8 cellular contexts compared by ENCODE assay signal in the genomic region with DNA sequence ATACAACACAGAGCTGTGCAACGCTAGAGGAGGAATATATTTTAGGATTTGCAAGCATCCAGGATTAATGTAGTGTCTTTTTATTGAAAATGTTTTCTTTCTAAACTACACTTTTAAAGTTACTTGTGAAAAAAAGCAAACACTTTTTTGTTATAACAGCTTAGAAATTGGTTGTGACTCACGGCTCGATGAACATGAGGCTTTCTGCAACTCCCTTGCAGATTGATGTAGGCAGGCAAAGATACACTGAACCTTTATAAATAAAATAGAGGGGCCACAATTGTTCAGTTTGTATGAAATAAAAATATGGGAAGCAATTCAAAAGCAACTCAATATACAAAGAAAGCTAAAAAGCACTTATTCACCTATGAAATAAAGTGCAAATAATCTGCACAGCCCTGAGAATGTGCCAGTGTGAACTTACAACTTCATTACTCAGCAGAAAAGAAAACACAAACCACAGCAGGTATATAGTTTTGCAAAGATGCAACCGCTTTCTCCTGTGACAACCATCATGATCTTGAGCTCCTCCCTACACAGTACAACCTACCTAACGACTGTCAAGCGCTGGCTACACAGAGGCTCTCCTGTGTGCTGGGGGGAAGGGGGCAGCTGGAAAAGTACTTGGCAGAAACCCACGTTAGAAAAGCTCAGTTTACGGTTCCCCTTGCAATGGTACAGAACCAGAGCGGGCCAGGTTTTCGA. TPM values are rescaled to one million over a fixed set of nuclear protein-coding genes. Genes with fewer than 3 reads are reported as not detected.
A peak's percentile ranks its signal among the peaks of the same experiment; 100 is the strongest.
DNase-seq lines count a peak whose midpoint lies in the region; ATAC-seq, FAIRE-seq and TF ChIP-seq lines count a peak whose summit lies in the region.

No MANE protein-coding gene starts in this region.

- TF ChIP-seq EP300 in GM12878 (IDR thresholded peaks at IDR 0.05; ENCODE audit: borderline replicate concordance in 1 of 2, control insufficient read depth in 1 of 2, low read depth in 2 of 2, low read length in 2 of 2), result no peak
- no peak for TF ChIP-seq EP300 in suprapubic skin (IDR thresholded peaks at IDR 0.05)

- H2AFZ ChIP-seq in GM12878 (ENCODE audit: control insufficient read depth, low read depth, low read length), result peak overlapping the region; percentile 92

- H3K4me1 ChIP-seq in GM12878 (ENCODE audit: control insufficient read depth, insufficient read depth, low read length), result peaks cover 8% of the 10 kb centered on the region
- H3K4me1 ChIP-seq in suprapubic skin, result peaks cover 27% of the 10 kb centered on the region

- no peaks in the 10 kb centered on the region for H3K27me3 ChIP-seq in GM12878 (replicated peaks in 1 of 2; ENCODE audit: control insufficient read depth in 2 of 2, insufficient read depth in 2 of 2, low read length in 1 of 2)
- no peaks in the 10 kb centered on the region for H3K27me3 ChIP-seq in suprapubic skin

- peaks cover 29% of the 10 kb centered on the region for H3K79me2 ChIP-seq in GM12878 (ENCODE audit: control insufficient read depth, insufficient read depth, low read length)

- no peak for FAIRE-seq in GM12878 (lab: Jason Lieb, UNC)

- H3K9me3 ChIP-seq in KOPT-K1 (ENCODE audit: insufficient read depth, low read length, poor library complexity, severe bottlenecking) (no peaks in the 10 kb centered on the region), GM12878 (replicated peaks; ENCODE audit: control insufficient read depth, insufficient read depth, low read length) (no peaks in the 10 kb centered on the region), suprapubic skin (no peaks in the 10 kb centered on the region)

- TF ChIP-seq POLR2A in GM12878 (IDR thresholded peaks at IDR 0.05; ENCODE audit: low read depth, low read length) (no peak), suprapubic skin (IDR thresholded peaks at IDR 0.05) (no peak)

- H4K20me1 ChIP-seq in GM12878 (ENCODE audit: control insufficient read depth, insufficient read depth), result peaks cover 4% of the 10 kb centered on the region

- BruUV-seq in GM12878 (replicated peaks; lab: Mats Ljungman, UMichigan), result no TSS peak

- DNase-seq in NCI-H2196 (lab: John Stamatoyannopoulos, UW; ENCODE audit: unreplicated experiment) (peak; percentile 39), NCI-H2196 treated with DMSO at 0.1 percent for 48 hours (lab: John Stamatoyannopoulos, UW; ENCODE audit: unreplicated experiment) (no peak), GM12878 (ENCODE audit: low read depth, low spot score) (no peak), kidney glomerular epithelial cell (lab: John Stamatoyannopoulos, UW) (peak; percentile 33), suprapubic skin (ENCODE audit: low spot score in 2 of 2) (no peak), OCI-M1 (lab: John Stamatoyannopoulos, UW) (no peak), DMS153 (lab: John Stamatoyannopoulos, UW) (no peak)

- SMC1A ChIA-PET in GM12878 (lab: Charles Lee; ENCODE audit: uncharacterized antibody, unreplicated experiment), result interaction anchor here (0.6 to 2.4 kb wide), 13 partner anchors 10 to 200 kb away, joined by 3 to 11 read pairs (median 3); no protein-coding TSS in a partner anchor

- H3K9ac ChIP-seq in GM12878 (ENCODE audit: control insufficient read depth, insufficient read depth, low read length), result peak overlapping the region; percentile 96

- in situ Hi-C loops in GM12878 (cut with MboI), result no loop called here

- intact Hi-C loops in GM12878 (cut with micrococcal nuclease; ENCODE audit: unreplicated experiment), result no loop called here

- POLR2A ChIA-PET in GM12878 (lab: Charles Lee), result interaction anchor here (0.8 to 2.8 kb wide), 5 partner anchors 12 to 122 kb away, joined by 3 to 11 read pairs (median 5); no protein-coding TSS in a partner anchor

- RAD21 ChIA-PET in GM12878 (lab: Charles Lee; ENCODE audit: unreplicated experiment), result interaction anchor here (0.8 to 3.3 kb wide), 4 partner anchors 25 to 124 kb away, joined by 3 to 19 read pairs (median 8); partner anchors contain the start of gene AXIN1

- peak overlapping the region; percentile 86 for H3K4me2 ChIP-seq in GM12878 (ENCODE audit: control insufficient read depth, insufficient read depth)

- H3K27ac ChIP-seq in KOPT-K1 (ENCODE audit: low read depth, low read length, poor library complexity, severe bottlenecking) (peak overlapping the region; percentile 89), GM12878 (ENCODE audit: control insufficient read depth, insufficient read depth) (peak overlapping the region; percentile 79), suprapubic skin (peak overlapping the region; percentile 94)

- H3K36me3 ChIP-seq in KOPT-K1 (ENCODE audit: insufficient read depth, low read length) (peaks cover 49% of the 10 kb centered on the region), GM12878 (ENCODE audit: control insufficient read depth in 2 of 2, insufficient read depth in 2 of 2, low read length in 1 of 2) (peaks cover 0 to 21% of the 10 kb centered on the region in 2 experiments; a peak in 3 of 4 replicates), suprapubic skin (peaks cover 38% of the 10 kb centered on the region)

- H3K4me3 ChIP-seq in GM12878 (peak overlapping the region; percentile 82), suprapubic skin (peak overlapping the region; percentile 74)

- TF ChIP-seq RAD21 in GM12878 (IDR thresholded peaks at IDR 0.05; ENCODE audit: insufficient read depth, low read depth, low read length), result no peak

- 27% methylated on average over 10 of the region's 10 CpGs for WGBS in GM12878 (ENCODE audit: insufficient coverage, insufficient replicate concordance, low lambda C conversion rate, missing lambda C conversion rate)
- 22% methylated on average over 7 of the region's 10 CpGs for WGBS in suprapubic skin

- peak; percentile 54 for ATAC-seq in GM12878

- TF ChIP-seq CTCF in GM12878 (IDR thresholded peaks at IDR 0.05 in 2 of 3, conservative IDR thresholded peaks at IDR 0.05 in 1 of 3; ENCODE audit: control insufficient read depth in 2 of 3, extremely low read depth in 1 of 3, insufficient read depth in 1 of 3, low read depth in 3 of 3, low read length in 3 of 3) (no peak), suprapubic skin (IDR thresholded peaks at IDR 0.05) (no peak)

- CTCF ChIA-PET in GM12878 (lab: Yijun Ruan, JAX), result interaction anchor here (0.5 to 3.5 kb wide), 10 partner anchors 12 to 1695 kb away, joined by 3 to 20 read pairs (median 4); partner anchors contain the start of gene MRPL28

RNA-seq across cellular contexts. Expression of gene LUC7L, which starts 0.9 kb away (rescaled TPM):
- total RNA-seq in GM12878 (2013; cell fraction: nucleolus; rRNA removed), result 388 and 392 TPM in 2 replicates
- total RNA-seq in GM12878 (2014; rRNA removed) (40.7 and 41.4 TPM in 2 replicates), GM12878 (2014; rRNA removed; fragmentation: Illumina TruSeq; extraction: Trizol) (35.9 and 40.1 TPM in 2 replicates), GM12878 (2021) (50.7 and 59.6 TPM in 2 replicates), suprapubic skin (100 to 1,000 TPM in 1 of 4 donors, 10 to 100 TPM in 3; 47.6 to 206 (median 59.5) TPM)
- 15.5 TPM for polyA plus RNA-seq in GM12878 (2011; ENCODE audit: low read depth)
- polyA plus RNA-seq in GM12878 (2011; rRNA removed) (47.4 and 57.4 TPM in 2 replicates), GM12878 (2014; fragmentation: Illumina TruSeq; extraction: Trizol) (27.9 and 32.1 TPM in 2 replicates), GM12878 (2014; fragmentation: Nextera tagmentation; extraction: Ambion mirVana) (10 to 100 TPM in 1 of 2 experiments, 1 to 10 TPM in 1; 2.3 to 10.9 TPM), GM12878 (2014; rRNA removed) (56.9 and 58.9 TPM in 2 replicates), GM12878 (2016; fragmentation: Nextera tagmentation; extraction: Ambion mirVana) (10 to 100 TPM; 52.3 to 58.9 TPM)
- polyA plus RNA-seq in GM12878 (2011; cell fraction: cytosol; rRNA removed), result 30.1 and 40.6 TPM in 2 replicates
- 203 and 223 TPM in 2 replicates for polyA plus RNA-seq in GM12878 (2011; cell fraction: nucleus; rRNA removed)
- 39.6 and 40.3 TPM in 2 replicates for polyA plus RNA-seq in GM12878 (2012)
- polyA minus RNA-seq in GM12878 (2011; rRNA and poly(A)+ RNA removed), result 26.2 and 30.7 TPM in 2 replicates
- 12.4 and 20.3 TPM in 2 replicates for polyA minus RNA-seq in GM12878 (2011; cell fraction: cytosol; rRNA and poly(A)+ RNA removed)
- 73.6 and 104 TPM in 2 replicates for polyA minus RNA-seq in GM12878 (2011; cell fraction: nucleus; rRNA and poly(A)+ RNA removed)

RNA-seq across cellular contexts. Expression of gene FAM234A, which starts 6.3 kb away (rescaled TPM):
- total RNA-seq in GM12878 (2013; cell fraction: nucleolus; rRNA removed), result 41.7 and 42.1 TPM in 2 replicates
- total RNA-seq in GM12878 (2014; rRNA removed) (15.1 and 17.2 TPM in 2 replicates), GM12878 (2014; rRNA removed; fragmentation: Illumina TruSeq; extraction: Trizol) (12.8 and 14.0 TPM in 2 replicates), GM12878 (2021) (37.2 and 41.4 TPM in 2 replicates), suprapubic skin (100 to 1,000 TPM; 108 to 124 (median 121) TPM)
- polyA plus RNA-seq in GM12878 (2011; ENCODE audit: low read depth), result 21.5 TPM
- polyA plus RNA-seq in GM12878 (2011; rRNA removed) (3.3 and 6.5 TPM in 2 replicates), GM12878 (2014; fragmentation: Illumina TruSeq; extraction: Trizol) (11.6 and 17.3 TPM in 2 replicates), GM12878 (2014; fragmentation: Nextera tagmentation; extraction: Ambion mirVana) (1 to 10 TPM; 1.6 TPM), GM12878 (2014; rRNA removed) (28.5 and 30.5 TPM in 2 replicates), GM12878 (2016; fragmentation: Nextera tagmentation; extraction: Ambion mirVana) (10 to 100 TPM; 36.9 to 37.6 TPM)
- 8.8 and 10.1 TPM in 2 replicates for polyA plus RNA-seq in GM12878 (2011; cell fraction: cytosol; rRNA removed)
- 26.4 and 29.7 TPM in 2 replicates for polyA plus RNA-seq in GM12878 (2011; cell fraction: nucleus; rRNA removed)
- polyA plus RNA-seq in GM12878 (2012), result 25.3 and 40.7 TPM in 2 replicates
- 5.0 and 8.5 TPM in 2 replicates for polyA minus RNA-seq in GM12878 (2011; rRNA and poly(A)+ RNA removed)
- polyA minus RNA-seq in GM12878 (2011; cell fraction: cytosol; rRNA and poly(A)+ RNA removed), result 4.4 and 7.8 TPM in 2 replicates
- 4.6 and 5.9 TPM in 2 replicates for polyA minus RNA-seq in GM12878 (2011; cell fraction: nucleus; rRNA and poly(A)+ RNA removed)

RNA-seq across cellular contexts. Expression of gene RGS11, which starts 47.4 kb away (rescaled TPM):
- not detected in 2 replicates for total RNA-seq in GM12878 (2013; cell fraction: nucleolus; rRNA removed)
- total RNA-seq in GM12878 (2014; rRNA removed) (not detected in 2 replicates), GM12878 (2014; rRNA removed; fragmentation: Illumina TruSeq; extraction: Trizol) (not detected in 2 replicates), GM12878 (2021) (not detected in 2 replicates), suprapubic skin (1 to 10 TPM in 1 of 4 donors, under 1 TPM in 3; 0.30 to 1.5 (median 0.59) TPM)
- polyA plus RNA-seq in GM12878 (2011; ENCODE audit: low read depth), result not detected
- polyA plus RNA-seq in GM12878 (2011; rRNA removed) (not detected in 2 replicates), GM12878 (2014; fragmentation: Illumina TruSeq; extraction: Trizol) (not detected in 2 replicates), GM12878 (2014; fragmentation: Nextera tagmentation; extraction: Ambion mirVana) (not detected), GM12878 (2014; rRNA removed) (0.04 TPM in 1 of 2 replicates, not detected in the other), GM12878 (2016; fragmentation: Nextera tagmentation; extraction: Ambion mirVana) (not detected)
- not detected in 2 replicates for polyA plus RNA-seq in GM12878 (2011; cell fraction: cytosol; rRNA removed)
- not detected in 2 replicates for polyA plus RNA-seq in GM12878 (2011; cell fraction: nucleus; rRNA removed)
- 0.05 and 0.24 TPM in 2 replicates for polyA plus RNA-seq in GM12878 (2012)
- not detected in 2 replicates for polyA minus RNA-seq in GM12878 (2011; rRNA and poly(A)+ RNA removed)
- polyA minus RNA-seq in GM12878 (2011; cell fraction: cytosol; rRNA and poly(A)+ RNA removed), result not detected in 2 replicates
- polyA minus RNA-seq in GM12878 (2011; cell fraction: nucleus; rRNA and poly(A)+ RNA removed), result not detected in 2 replicates

RNA-seq across cellular contexts. Expression of gene HBQ1, which starts 48.0 kb away (rescaled TPM):
- total RNA-seq in GM12878 (2013; cell fraction: nucleolus; rRNA removed), result not detected in 2 replicates
- not detected in 2 replicates for total RNA-seq in GM12878 (2014; rRNA removed)
- not detected in 2 replicates for total RNA-seq in GM12878 (2014; rRNA removed; fragmentation: Illumina TruSeq; extraction: Trizol)
- not detected in 2 replicates for total RNA-seq in GM12878 (2021)
- polyA plus RNA-seq in GM12878 (2011; ENCODE audit: low read depth), result not detected
- polyA plus RNA-seq in GM12878 (2011; rRNA removed), result not detected in 2 replicates
- polyA plus RNA-seq in GM12878 (2011; cell fraction: cytosol; rRNA removed), result 0.18 TPM in 1 of 2 replicates, not detected in the other
- polyA plus RNA-seq in GM12878 (2011; cell fraction: nucleus; rRNA removed), result not detected in 2 replicates
- polyA plus RNA-seq in GM12878 (2012), result not detected in 2 replicates
- polyA plus RNA-seq in GM12878 (2014; fragmentation: Illumina TruSeq; extraction: Trizol), result not detected in 2 replicates
- polyA plus RNA-seq in GM12878 (2014; fragmentation: Nextera tagmentation; extraction: Ambion mirVana), result not detected
- not detected in 2 replicates for polyA plus RNA-seq in GM12878 (2014; rRNA removed)
- polyA plus RNA-seq in GM12878 (2016; fragmentation: Nextera tagmentation; extraction: Ambion mirVana), result not detected
- not detected in 2 replicates for polyA minus RNA-seq in GM12878 (2011; rRNA and poly(A)+ RNA removed)
- not detected in 2 replicates for polyA minus RNA-seq in GM12878 (2011; cell fraction: cytosol; rRNA and poly(A)+ RNA removed)
- not detected in 2 replicates for polyA minus RNA-seq in GM12878 (2011; cell fraction: nucleus; rRNA and poly(A)+ RNA removed)
- not detected for total RNA-seq in suprapubic skin

RNA-seq across cellular contexts. Expression of gene HBA1, which starts 51.8 kb away (rescaled TPM):
- total RNA-seq in GM12878 (2013; cell fraction: nucleolus; rRNA removed), result not detected in 2 replicates
- total RNA-seq in GM12878 (2014; rRNA removed) (0.28 TPM in 1 of 2 replicates, not detected in the other), GM12878 (2014; rRNA removed; fragmentation: Illumina TruSeq; extraction: Trizol) (not detected in 2 replicates), GM12878 (2021) (1.9 and 2.4 TPM in 2 replicates), suprapubic skin (100 to 1,000 TPM in 2 of 4 donors, 10 to 100 TPM in 2; 10.5 to 265 (median 77.7) TPM)
- not detected for polyA plus RNA-seq in GM12878 (2011; ENCODE audit: low read depth)
- polyA plus RNA-seq in GM12878 (2011; rRNA removed) (0.63 and 3.5 TPM in 2 replicates), GM12878 (2014; fragmentation: Illumina TruSeq; extraction: Trizol) (not detected in 2 replicates), GM12878 (2014; fragmentation: Nextera tagmentation; extraction: Ambion mirVana) (under 1 TPM in 1 of 2 experiments, not detected in 1; 0.33 TPM), GM12878 (2014; rRNA removed) (0.32 and 0.83 TPM in 2 replicates), GM12878 (2016; fragmentation: Nextera tagmentation; extraction: Ambion mirVana) (not detected)
- 13.0 and 16.9 TPM in 2 replicates for polyA plus RNA-seq in GM12878 (2011; cell fraction: cytosol; rRNA removed)
- polyA plus RNA-seq in GM12878 (2011; cell fraction: nucleus; rRNA removed), result 10.8 and 15.8 TPM in 2 replicates
- polyA plus RNA-seq in GM12878 (2012), result 1.2 TPM in 1 of 2 replicates, not detected in the other
- 4.2 and 6.9 TPM in 2 replicates for polyA minus RNA-seq in GM12878 (2011; rRNA and poly(A)+ RNA removed)
- 10.0 TPM in 1 of 2 replicates, not detected in the other for polyA minus RNA-seq in GM12878 (2011; cell fraction: cytosol; rRNA and poly(A)+ RNA removed)
- 2.4 and 3.0 TPM in 2 replicates for polyA minus RNA-seq in GM12878 (2011; cell fraction: nucleus; rRNA and poly(A)+ RNA removed)

Comparison
In these comparisons a context has a peak if more than half of its experiments do, and no peak if none do; other contexts are left out.
1. DNase-seq: peak in NCI-H2196 (single experiment) and kidney glomerular epithelial cell (single experiment); none in NCI-H2196 treated with DMSO at 0.1 percent for 48 hours (single experiment), GM12878 (single experiment), suprapubic skin (0 of 2), OCI-M1 (single experiment) and DMS153 (single experiment).
2. Peak in every context shown above with its lines, with median percentiles within 50 percentile points of each other: H3K27ac ChIP-seq.